Comparison of ENCODE assay signal across 12 cellular contexts in the genomic region with DNA sequence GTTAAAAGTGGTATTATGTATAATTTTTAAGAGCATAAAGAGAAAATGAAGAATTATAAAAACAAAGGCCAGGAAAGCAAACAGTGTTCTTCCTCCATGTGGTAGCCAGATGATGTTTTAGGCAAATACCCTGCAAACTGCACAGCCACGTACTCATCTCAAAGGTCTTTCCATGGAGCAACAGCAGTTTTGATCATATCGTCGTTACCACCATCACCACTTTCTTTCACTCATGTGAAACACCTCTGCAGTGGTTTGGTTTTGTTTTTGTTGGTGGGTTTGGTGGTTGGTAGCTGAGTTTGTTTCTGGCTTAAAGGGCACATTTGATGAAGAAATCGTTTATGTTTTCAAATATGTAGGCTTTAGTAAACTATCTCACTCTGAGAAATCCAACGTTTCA.
A peak's percentile ranks its signal among the peaks of the same experiment; 100 is the strongest.
DNase-seq lines count a peak whose midpoint lies in the region; ATAC-seq lines count a peak whose summit lies in the region.
"Had no signal": no experiment of that assay in that cellular context is flagged by ENCODE, and none has a peak within 500 bp of the region (broad histone marks: within the 10 kb centered on the region; RNA-seq: fewer than 3 reads in every experiment).

No MANE protein-coding gene starts in this region.

- no peak overlapping the region for H3K27ac Mint-ChIP-seq in stimulated activated naive CD8-positive, alpha-beta T cell treated with anti-CD3 and anti-CD28 coated beads, Interleukin-15, amount 100 ng/mL, for 72 hours
- H3K27ac Mint-ChIP-seq in activated CD4-positive, alpha-beta memory T cell treated with anti-CD3 and anti-CD28 coated beads, Interleukin-2, amount 10 ng/mL, durations not matched to agents 7 days and 5 days = peak overlapping the region; percentile 40
- H3K27ac Mint-ChIP-seq in effector memory CD8-positive, alpha-beta T cell = peak overlapping the region; percentile 63 to 71

- H3K36me3 Mint-ChIP-seq in activated CD4-positive, alpha-beta memory T cell treated with anti-CD3 and anti-CD28 coated beads, Interleukin-2, amount 10 ng/mL, durations not matched to agents 7 days and 5 days (ENCODE audit: low read depth) = peaks cover 6% of the 10 kb centered on the region
- H3K36me3 Mint-ChIP-seq in effector memory CD8-positive, alpha-beta T cell (ENCODE audit: insufficient read depth) = no peaks in the 10 kb centered on the region
- H3K36me3 Mint-ChIP-seq: CD4-positive, alpha-beta memory T cell had no signal

- POLR2A ChIA-PET in activated CD4-positive, alpha-beta memory T cell treated with anti-CD3 and anti-CD28 coated beads, Interleukin-2, amount 10 ng/mL, durations not matched to agents 7 days and 5 days (lab: Charles Lee) = interaction anchor here (1.1 kb wide), 1 partner anchor 141 kb away, joined by 4 read pairs; no protein-coding TSS in a partner anchor

- ATAC-seq in stimulated activated naive CD8-positive, alpha-beta T cell treated with anti-CD3 and anti-CD28 coated beads, Interleukin-15, amount 100 ng/mL, for 72 hours = peak; percentile 74
- no peak for ATAC-seq in stimulated activated naive CD8-positive, alpha-beta T cell treated with anti-CD3 and anti-CD28 coated beads, Interleukin-15, Interleukin-2, amounts not matched to agents 100 U/mL and 50 U/mL, for 24 hours
- ATAC-seq in effector memory CD8-positive, alpha-beta T cell (replicated peaks) = peak; percentile 93

- H3K4me3 Mint-ChIP-seq in stimulated activated naive CD8-positive, alpha-beta T cell treated with anti-CD3 and anti-CD28 coated beads, Interleukin-15, amount 100 ng/mL, for 72 hours = no peak overlapping the region
- no peak overlapping the region for H3K4me3 Mint-ChIP-seq in activated CD4-positive, alpha-beta memory T cell treated with anti-CD3 and anti-CD28 coated beads, Interleukin-2, amount 10 ng/mL, durations not matched to agents 7 days and 5 days
- peak overlapping the region; percentile 54 to 76 for H3K4me3 Mint-ChIP-seq in effector memory CD8-positive, alpha-beta T cell

- no peaks in the 10 kb centered on the region for H3K27me3 Mint-ChIP-seq in stimulated activated naive CD8-positive, alpha-beta T cell treated with anti-CD3 and anti-CD28 coated beads, Interleukin-15, amount 100 ng/mL, for 72 hours
- peaks cover 10% of the 10 kb centered on the region for H3K27me3 Mint-ChIP-seq in activated CD4-positive, alpha-beta memory T cell treated with anti-CD3 and anti-CD28 coated beads, Interleukin-2, amount 10 ng/mL, durations not matched to agents 7 days and 5 days
- H3K27me3 Mint-ChIP-seq in effector memory CD8-positive, alpha-beta T cell = no peaks in the 10 kb centered on the region
- H3K27me3 Mint-ChIP-seq: CD4-positive, alpha-beta memory T cell had no signal

- CTCF ChIA-PET in activated CD4-positive, alpha-beta memory T cell treated with anti-CD3 and anti-CD28 coated beads, Interleukin-2, amount 10 ng/mL, durations not matched to agents 7 days and 5 days (lab: Charles Lee) = no interaction called here

- H3K4me1 Mint-ChIP-seq in stimulated activated naive CD8-positive, alpha-beta T cell treated with anti-CD3 and anti-CD28 coated beads, Interleukin-15, amount 100 ng/mL, for 72 hours = peaks cover 8% of the 10 kb centered on the region
- peaks cover 19% of the 10 kb centered on the region for H3K4me1 Mint-ChIP-seq in activated CD4-positive, alpha-beta memory T cell treated with anti-CD3 and anti-CD28 coated beads, Interleukin-2, amount 10 ng/mL, durations not matched to agents 7 days and 5 days
- H3K4me1 Mint-ChIP-seq in effector memory CD8-positive, alpha-beta T cell (ENCODE audit: low read depth in 2 of 2) = peaks cover 11 to 47% of the 10 kb centered on the region in 2 donors

- no peaks in the 10 kb centered on the region for H3K9me3 Mint-ChIP-seq in stimulated activated naive CD8-positive, alpha-beta T cell treated with anti-CD3 and anti-CD28 coated beads, Interleukin-15, amount 100 ng/mL, for 72 hours
- H3K9me3 Mint-ChIP-seq in activated CD4-positive, alpha-beta memory T cell treated with anti-CD3 and anti-CD28 coated beads, Interleukin-2, amount 10 ng/mL, durations not matched to agents 7 days and 5 days = no peaks in the 10 kb centered on the region
- H3K9me3 Mint-ChIP-seq in effector memory CD8-positive, alpha-beta T cell = no peaks in the 10 kb centered on the region
- H3K9me3 Mint-ChIP-seq: CD4-positive, alpha-beta memory T cell had no signal

- DNase-seq in stimulated activated naive CD8-positive, alpha-beta T cell treated with anti-CD3 and anti-CD28 coated beads, Interleukin-15, amount 100 ng/mL, for 72 hours = peak in 1 of 2 donors; percentile 12
- DNase-seq in stimulated activated naive CD8-positive, alpha-beta T cell treated with anti-CD3 and anti-CD28 coated beads, Interleukin-15, Interleukin-2, amounts not matched to agents 100 U/mL and 50 U/mL, for 24 hours = no peak
- peak; percentile 31 for DNase-seq in activated CD4-positive, alpha-beta memory T cell treated with anti-CD3 and anti-CD28 coated beads, Interleukin-2, amount 10 ng/mL, durations not matched to agents 7 days and 5 days
- DNase-seq in effector memory CD8-positive, alpha-beta T cell = peak; percentile 1 to 15 (median 6)
- DNase-seq in MV-4-11 (lab: John Stamatoyannopoulos, UW) (no peak), NCI-H1930 (lab: John Stamatoyannopoulos, UW) (no peak), NCI-H128 (lab: John Stamatoyannopoulos, UW; ENCODE audit: unreplicated experiment) (no peak)
- DNase-seq: ACHN; Caco-2; CD4-positive, alpha-beta memory T cell; DND-41; GDM1 had no signal

Comparison
In these comparisons a context has a peak if more than half of its experiments do, and no peak if none do; other contexts are left out.
1. DNase-seq: peak in activated CD4-positive, alpha-beta memory T cell treated with anti-CD3 and anti-CD28 coated beads, Interleukin-2, amount 10 ng/mL, durations not matched to agents 7 days and 5 days (single experiment) and effector memory CD8-positive, alpha-beta T cell (3 of 3); none in stimulated activated naive CD8-positive, alpha-beta T cell treated with anti-CD3 and anti-CD28 coated beads, Interleukin-15, Interleukin-2, amounts not matched to agents 100 U/mL and 50 U/mL, for 24 hours (single experiment), MV-4-11 (single experiment), NCI-H1930 (0 of 2) and NCI-H128 (single experiment).
2. H3K27ac Mint-ChIP-seq: peak in activated CD4-positive, alpha-beta memory T cell treated with anti-CD3 and anti-CD28 coated beads, Interleukin-2, amount 10 ng/mL, durations not matched to agents 7 days and 5 days (single experiment) and effector memory CD8-positive, alpha-beta T cell (2 of 2); none in stimulated activated naive CD8-positive, alpha-beta T cell treated with anti-CD3 and anti-CD28 coated beads, Interleukin-15, amount 100 ng/mL, for 72 hours (0 of 2).
3. H3K4me3 Mint-ChIP-seq: peak in effector memory CD8-positive, alpha-beta T cell (2 of 2); none in stimulated activated naive CD8-positive, alpha-beta T cell treated with anti-CD3 and anti-CD28 coated beads, Interleukin-15, amount 100 ng/mL, for 72 hours (0 of 2) and activated CD4-positive, alpha-beta memory T cell treated with anti-CD3 and anti-CD28 coated beads, Interleukin-2, amount 10 ng/mL, durations not matched to agents 7 days and 5 days (single experiment).